In genomic region chr7:156162451-156162850, GRCh38 we compare ENCODE assay signal across 25 cellular contexts.
"Had no signal": no experiment of that assay in that cellular context is flagged by ENCODE, and none has a peak within 500 bp of the region (broad histone marks: within the 10 kb centered on the region; RNA-seq: fewer than 3 reads in every experiment).

No MANE protein-coding gene starts in this region.

- ATAC-seq: esophagus mucosa, foreskin keratinocyte, heart right ventricle, left colon, left ventricle myocardium superior, lower lobe of right lung, natural killer cell, sciatic nerve had no signal

- H3K36me3 ChIP-seq: heart right ventricle, lower lobe of right lung, neutrophil, stomach, thyroid gland had no signal

- H3K4me3 ChIP-seq: heart right ventricle, lower lobe of right lung, smooth muscle cell, stomach, thyroid gland had no signal

- H3K4me1 ChIP-seq: foreskin keratinocyte, heart right ventricle, lower lobe of right lung, parathyroid adenoma, stomach, thyroid gland had no signal

- DNase-seq: cortex of kidney; effector CD4-positive, alpha-beta T cell; foreskin keratinocyte; glutamatergic neuron; heart right ventricle; hippocampal formation; kidney glomerular epithelial cell; left colon; left ventricle myocardium superior; lower lobe of right lung; natural killer cell; stimulated activated CD4-positive, alpha-beta T cell treated with anti-CD3 and anti-CD28 coated beads, Interleukin-12 subunit alpha, Interleukin-12 subunit beta, amount 100 ng/mL, for 4 hours; stimulated activated CD4-positive, alpha-beta T cell treated with anti-CD3 and anti-CD28 coated beads, Interleukin-1b, Interleukin-23, amount 100 ng/mL, for 48 hours; stimulated activated CD4-positive, alpha-beta T cell treated with anti-CD3 and anti-CD28 coated beads, Interleukin-4, amount 100 ng/mL, for 1 hour; stimulated activated CD8-positive, alpha-beta memory T cell treated with anti-CD3 and anti-CD28 coated beads, Interleukin-4, amount 100 ng/mL, for 48 hours; stimulated activated naive CD4-positive, alpha-beta T cell treated with Interleukin-2 at 50 U/mL for 16 hours; stomach; thyroid gland; trophoblast cell had no signal

- H3K27ac ChIP-seq: epithelial cell of prostate, foreskin keratinocyte, heart right ventricle, lower lobe of right lung, neutrophil, parathyroid adenoma, stomach, thyroid gland had no signal

- H3K9me3 ChIP-seq: heart right ventricle, lower lobe of right lung, neutrophil, stomach, thyroid gland had no signal

- H3K27me3 ChIP-seq: foreskin keratinocyte, thyroid gland had no signal
